ENCODE assay signal across 8 cellular contexts in genomic region chr2:164717000-164717597, GRCh38.
DNase-seq lines count a peak whose midpoint lies in the region; ATAC-seq, FAIRE-seq and TF ChIP-seq lines count a peak whose summit lies in the region.

No MANE protein-coding gene starts in this region.

- TF ChIP-seq CTCF in AG09319 (IDR thresholded peaks at IDR 0.05; ENCODE audit: low read depth, low read length): peak; percentile 46
- TF ChIP-seq CTCF in GM20000 (IDR thresholded peaks at IDR 0.05; ENCODE audit: extremely low read depth, missing control alignments): no peak

- ATAC-seq in GM21390 (IDR thresholded peaks at IDR 0.05; ENCODE audit: unreplicated experiment) (no peak), HG03520 (IDR thresholded peaks at IDR 0.05; ENCODE audit: unreplicated experiment) (no peak), GM18511 (IDR thresholded peaks at IDR 0.05; ENCODE audit: unreplicated experiment) (no peak), HG03460 (IDR thresholded peaks at IDR 0.05; ENCODE audit: unreplicated experiment) (no peak)

- no peak for DNase-seq in AG09319 (ENCODE audit: extremely low read depth, low read depth)
- peak; percentile 4 for DNase-seq in GM20000 (ENCODE audit: low spot score)
- DNase-seq in kidney glomerular epithelial cell (lab: John Stamatoyannopoulos, UW): peak; percentile 75

- FAIRE-seq in TTC549 (lab: Jason Lieb, UNC): peak; percentile 91
